In the genomic region with DNA sequence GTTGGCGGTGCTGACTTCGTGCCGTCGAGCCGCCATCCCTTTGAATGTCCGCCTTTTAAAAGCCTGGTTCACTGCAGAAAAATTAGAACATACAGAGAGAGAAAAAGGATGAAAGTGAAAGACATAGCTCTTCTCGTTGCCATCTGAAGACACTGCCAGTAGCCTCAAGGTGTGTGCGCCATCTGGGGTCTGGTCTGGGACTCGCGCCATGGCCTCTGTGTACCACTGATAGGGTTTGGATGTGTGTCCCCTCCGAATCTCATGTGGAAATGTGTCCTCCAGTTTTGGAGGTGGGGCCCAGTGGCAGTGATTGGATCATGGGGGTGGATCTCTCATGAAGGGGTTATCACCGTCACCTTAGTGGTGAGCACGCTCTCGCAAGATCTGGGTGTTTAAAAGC, we compare ENCODE assay signal across 13 cellular contexts. TPM values are rescaled to one million over a fixed set of nuclear protein-coding genes. Genes with fewer than 3 reads are reported as not detected.
DNase-seq lines count a peak whose midpoint lies in the region; ATAC-seq, FAIRE-seq and TF ChIP-seq lines count a peak whose summit lies in the region.
"Had no signal": no experiment of that assay in that cellular context is flagged by ENCODE, and none has a peak within 500 bp of the region (broad histone marks: within the 10 kb centered on the region; RNA-seq: fewer than 3 reads in every experiment).

No MANE protein-coding gene starts in this region.

- no peaks in the 10 kb centered on the region; the same call in 1 of the 2 replicates for H4K20me1 ChIP-seq in Karpas-422 (ENCODE audit: insufficient read depth, low read depth, low read length)

- H3K27ac ChIP-seq in heart left ventricle (peak overlapping the region; percentile 56 to 97 (median 90)), Karpas-422 (ENCODE audit: low read length) (no peak overlapping the region), psoas muscle (peak overlapping the region; percentile 84)

- H3K27me3 Mint-ChIP-seq in central memory CD8-positive, alpha-beta T cell: no peaks in the 10 kb centered on the region
- H3K27me3 Mint-ChIP-seq: activated CD4-positive, alpha-beta T cell treated with anti-CD3 and anti-CD28 coated beads, Interleukin-2, amount 10 ng/mL, durations not matched to agents 24 days and 14 days had no signal

- no peaks in the 10 kb centered on the region for H3K9me2 ChIP-seq in Karpas-422 (replicated peaks; ENCODE audit: insufficient read depth, low read length)

- H3K4me3 ChIP-seq in heart left ventricle (no peak overlapping the region), Karpas-422 (ENCODE audit: low read length) (no peak overlapping the region), psoas muscle (peak overlapping the region; percentile 43)

- DNase-seq in heart left ventricle (no peak), left cardiac atrium (no peak), Karpas-422 (peak; percentile 71), psoas muscle (no peak), H54 (ENCODE audit: insufficient read length, low spot score) (no peak), NCI-H345 treated with DMSO at 0.1 percent for 48 hours (lab: John Stamatoyannopoulos, UW; ENCODE audit: unreplicated experiment) (no peak)
- DNase-seq in central memory CD8-positive, alpha-beta T cell (ENCODE audit: low spot score in 2 of 2): no peak
- DNase-seq: activated CD4-positive, alpha-beta T cell treated with anti-CD3 and anti-CD28 coated beads, Interleukin-2, amount 10 ng/mL, durations not matched to agents 24 days and 14 days; GDM1; GOT3; T1000 had no signal

- intact Hi-C loops in heart left ventricle (cut with DNase I): no loop called here
- intact Hi-C loops in left cardiac atrium (cut with DNase I): no loop called here
- intact Hi-C loops in psoas muscle (cut with DNase I): no loop called here

- no peak overlapping the region for H3K4me2 ChIP-seq in Karpas-422 (ENCODE audit: low read depth, low read length, poor library complexity, severe bottlenecking)

- no peaks in the 10 kb centered on the region for H3K79me2 ChIP-seq in Karpas-422 (ENCODE audit: low read length)

- H3K4me1 Mint-ChIP-seq in central memory CD8-positive, alpha-beta T cell: peaks cover 34% of the 10 kb centered on the region

- no peak overlapping the region for H2AFZ ChIP-seq in Karpas-422 (ENCODE audit: low read length)

- H3K36me3 Mint-ChIP-seq in central memory CD8-positive, alpha-beta T cell (ENCODE audit: insufficient read depth): peaks cover 7% of the 10 kb centered on the region

- peak overlapping the region; percentile 78 for H3K27ac Mint-ChIP-seq in central memory CD8-positive, alpha-beta T cell (ENCODE audit: low read depth)
- H3K27ac Mint-ChIP-seq: activated CD4-positive, alpha-beta T cell treated with anti-CD3 and anti-CD28 coated beads, Interleukin-2, amount 10 ng/mL, durations not matched to agents 24 days and 14 days had no signal

- no peak overlapping the region for H3K9ac ChIP-seq in Karpas-422 (ENCODE audit: low read length)

- H3K4me1 ChIP-seq in heart left ventricle (peaks cover 5 to 96% (median 49%) of the 10 kb centered on the region in 12 donors), Karpas-422 (ENCODE audit: low read length) (no peaks in the 10 kb centered on the region; the same call in 1 of the 2 replicates), psoas muscle (peaks cover 65% of the 10 kb centered on the region)

- H3K9me3 Mint-ChIP-seq in central memory CD8-positive, alpha-beta T cell: no peaks in the 10 kb centered on the region

- 83 to 85% (median 83%) methylated on average over 14 of the region's 14 CpGs for WGBS in heart left ventricle, 4 donors
- WGBS in psoas muscle, 3 donors: 89 to 92% (median 91%) methylated on average over 14 of the region's 14 CpGs

- H3K36me3 ChIP-seq in heart left ventricle: peaks cover 0 to under 1% (median 0%) of the 10 kb centered on the region in 9 donors
- H3K36me3 ChIP-seq in Karpas-422 (ENCODE audit: insufficient read depth, low read length): no peaks in the 10 kb centered on the region
- no peaks in the 10 kb centered on the region for H3K36me3 ChIP-seq in psoas muscle (ENCODE audit: insufficient read depth in 1 of 2, low read depth in 1 of 2)

- H3K27me3 ChIP-seq in heart left ventricle (no peaks in the 10 kb centered on the region), Karpas-422 (ENCODE audit: low read length) (no peaks in the 10 kb centered on the region), psoas muscle (ENCODE audit: insufficient read depth in 3 of 3, low read length in 2 of 3) (no peaks in the 10 kb centered on the region)

- H3K9me3 ChIP-seq in heart left ventricle: peaks cover 0 to 12% (median 1%) of the 10 kb centered on the region in 12 donors
- H3K9me3 ChIP-seq in Karpas-422 (ENCODE audit: low read length): 0 out of 2 replicates have a peak, but pooled peaks cover 3% of the 10 kb centered on the region
- H3K9me3 ChIP-seq in psoas muscle: no peaks in the 10 kb centered on the region

- no peak for FAIRE-seq in H54 (lab: Jason Lieb, UNC)
- FAIRE-seq: endometrium had no signal

- TF ChIP-seq POLR2A in heart left ventricle (IDR thresholded peaks at IDR 0.05) (no peak), H54 (IDR thresholded peaks at IDR 0.05; ENCODE audit: low read depth, low read length) (no peak)

- H3K4me3 Mint-ChIP-seq in central memory CD8-positive, alpha-beta T cell: no peak overlapping the region
- H3K4me3 Mint-ChIP-seq: activated CD4-positive, alpha-beta T cell treated with anti-CD3 and anti-CD28 coated beads, Interleukin-2, amount 10 ng/mL, durations not matched to agents 24 days and 14 days had no signal

- no peak for TF ChIP-seq CTCF in heart left ventricle (IDR thresholded peaks at IDR 0.05)
- no peak for TF ChIP-seq CTCF in psoas muscle (IDR thresholded peaks at IDR 0.05)

- ATAC-seq in heart left ventricle (no peak), left cardiac atrium (no peak), psoas muscle (no peak), GM21529 (IDR thresholded peaks at IDR 0.05; ENCODE audit: unreplicated experiment) (no peak)
- no peak for ATAC-seq in central memory CD8-positive, alpha-beta T cell (replicated peaks; ENCODE audit: extremely low read depth, poor library complexity, severe bottlenecking)

RNA-seq across cellular contexts. Expression of gene GSE1, which starts 15.5 kb away (rescaled TPM):
- total RNA-seq in heart left ventricle: 10 to 100 TPM; 23.4 to 48.4 (median 38.5) TPM
- 10 to 100 TPM; 18.1 to 35.3 TPM for polyA plus RNA-seq in heart left ventricle
- total RNA-seq in left cardiac atrium: 10 to 100 TPM; 54.6 to 60.6 TPM
- total RNA-seq in Karpas-422 (2014; rRNA removed; shearing (Covaris generic); ENCODE audit: low replicate concordance): 1.9 and 6.0 TPM in 2 replicates
- total RNA-seq in psoas muscle: 10 to 100 TPM; 47.0 to 90.5 (median 64.6) TPM
- 10 to 100 TPM; 10.8 to 34.7 (median 22.0) TPM for polyA plus RNA-seq in psoas muscle
